Comparison of ENCODE assay signal across 9 cellular contexts in genomic region chr6:159044899-159045727, GRCh38. TPM values are rescaled to one million over a fixed set of nuclear protein-coding genes. Genes with fewer than 3 reads are reported as not detected.
DNase-seq lines count a peak whose midpoint lies in the region; ATAC-seq and TF ChIP-seq lines count a peak whose summit lies in the region.
"Had no signal": no experiment of that assay in that cellular context is flagged by ENCODE, and none has a peak within 500 bp of the region (broad histone marks: within the 10 kb centered on the region; RNA-seq: fewer than 3 reads in every experiment).

Gene TAGAP (minus strand): TSS chr6:159044991. CDS start chr6:159044146, 845 bp downstream.

- TF ChIP-seq CTCF in parathyroid adenoma (IDR thresholded peaks at IDR 0.05) (no peak), transverse colon (IDR thresholded peaks at IDR 0.05) (no peak)

- peaks cover 34% of the 10 kb centered on the region for H3K36me3 ChIP-seq in CD8-positive, alpha-beta memory T cell (ENCODE audit: insufficient read depth, low read length)
- H3K36me3 ChIP-seq in parathyroid adenoma (ENCODE audit: control insufficient read depth, insufficient read depth, low read length), result no peaks in the 10 kb centered on the region
- H3K36me3 ChIP-seq in transverse colon, result no peaks in the 10 kb centered on the region

- no peak within 1 kb of the TSS for H3K4me2 ChIP-seq in parathyroid adenoma (ENCODE audit: low read length)

- intact Hi-C loops in transverse colon (cut with DNase I; ENCODE audit: low total_unique reads), result loop anchor here (10.0 kb wide), 1 partner anchor 90 kb away; no protein-coding TSS in a partner anchor

- peak within 1 kb of the TSS; percentile 90 to 100 (median 98) for H3K27ac Mint-ChIP-seq in CD8-positive, alpha-beta memory T cell

- H3K27me3 ChIP-seq in CD8-positive, alpha-beta memory T cell (ENCODE audit: insufficient read depth, low read length, poor library complexity, severe bottlenecking), result no peaks in the 10 kb centered on the region
- H3K27me3 ChIP-seq in parathyroid adenoma (ENCODE audit: control insufficient read depth, insufficient read depth, low read length) (no peaks in the 10 kb centered on the region), transverse colon (no peaks in the 10 kb centered on the region)

- no peak for TF ChIP-seq EP300 in transverse colon (IDR thresholded peaks at IDR 0.05; ENCODE audit: low read depth)

- peak within 1 kb of the TSS; percentile 99 to 100 (median 100) for H3K4me3 Mint-ChIP-seq in CD8-positive, alpha-beta memory T cell

- peak; percentile 79 to 94 (median 83) for DNase-seq in CD8-positive, alpha-beta memory T cell
- DNase-seq in HPDE6-E6E7 (ENCODE audit: extremely low spot score) (peak; percentile 46), transverse colon (peak; percentile 83), putamen (ENCODE audit: low spot score) (no peak)
- peak; percentile 84 for DNase-seq in activated CD4-positive, alpha-beta T cell treated with anti-CD3 and anti-CD28 coated beads for 1 hour
- DNase-seq in effector CD8-positive, alpha-beta T cell (lab: John Stamatoyannopoulos, UW), result peak; percentile 76

- no peaks in the 10 kb centered on the region for H3K9me3 ChIP-seq in CD8-positive, alpha-beta memory T cell (ENCODE audit: low read length)
- H3K9me3 ChIP-seq in parathyroid adenoma (ENCODE audit: control insufficient read depth, low read length), result no peaks in the 10 kb centered on the region
- no peaks in the 10 kb centered on the region for H3K9me3 ChIP-seq in transverse colon

- ATAC-seq in GM19455 (IDR thresholded peaks at IDR 0.05; ENCODE audit: unreplicated experiment), result peak; percentile 81

- peak within 1 kb of the TSS; percentile 89 for H3K4me3 ChIP-seq in CD8-positive, alpha-beta memory T cell (ENCODE audit: low read length)
- H3K4me3 ChIP-seq in parathyroid adenoma (ENCODE audit: low read depth, low read length), result peak within 1 kb of the TSS; percentile 8
- H3K4me3 ChIP-seq in transverse colon, result peak within 1 kb of the TSS in 3 of 4 donors; percentile 13 to 45 (median 15)

- no peak within 1 kb of the TSS for H3K9ac ChIP-seq in parathyroid adenoma

- CTCF ChIA-PET in CD8-positive, alpha-beta memory T cell (lab: Charles Lee), result interaction anchor here (0.6 to 11.8 kb wide), 14 partner anchors 10 to 90 kb away, joined by 3 to 288 read pairs (median 4); no protein-coding TSS in a partner anchor

- peaks cover 44% of the 10 kb centered on the region for H3K4me1 ChIP-seq in CD8-positive, alpha-beta memory T cell (ENCODE audit: insufficient read depth, low read length)
- H3K4me1 ChIP-seq in parathyroid adenoma (no peaks in the 10 kb centered on the region), transverse colon (peaks cover 0 to 11% (median 0%) of the 10 kb centered on the region in 4 donors)

- POLR2A ChIA-PET in CD8-positive, alpha-beta memory T cell (lab: Charles Lee), result interaction anchor here (0.6 to 4.8 kb wide), 16 partner anchors 8 to 191 kb away, joined by 3 to 66 read pairs (median 6); partner anchors contain the start of gene RSPH3

- H3K4me1 Mint-ChIP-seq in CD8-positive, alpha-beta memory T cell, result peaks cover 53 to 69% (median 58%) of the 10 kb centered on the region in 3 donors

- peaks cover 0 to 1% (median 0%) of the 10 kb centered on the region in 5 donors for H3K9me3 Mint-ChIP-seq in CD8-positive, alpha-beta memory T cell

- no peak within 1 kb of the TSS for H2AFZ ChIP-seq in parathyroid adenoma

- in situ Hi-C loops in transverse colon (cut with MboI; ENCODE audit: low pct_ligation_motif_present in 1 of 4, low pct_unique_long_range_greater_than_20kb in 1 of 4, low sequenced_read_pairs in 3 of 4), result loop anchor here in 1 of 4 donors (10.0 kb wide), 1 partner anchor 60 kb away; no protein-coding TSS in a partner anchor

- H3K79me2 ChIP-seq in parathyroid adenoma, result no peaks in the 10 kb centered on the region

- H3K27ac ChIP-seq in CD8-positive, alpha-beta memory T cell (ENCODE audit: low read depth, low read length), result peak within 1 kb of the TSS; percentile 95
- H3K27ac ChIP-seq in parathyroid adenoma (no peak within 1 kb of the TSS), transverse colon (peak within 1 kb of the TSS; percentile 59 to 67 (median 64))

- 18 to 19% methylated on average over 10 to 15 of the region's 15 CpGs for WGBS in transverse colon (ENCODE audit: low coverage in 1 of 2), 2 donors

- H3K36me3 Mint-ChIP-seq in CD8-positive, alpha-beta memory T cell, result peaks cover 35 to 48% (median 43%) of the 10 kb centered on the region in 3 donors

- peak; percentile 83 for TF ChIP-seq POLR2A in transverse colon (IDR thresholded peaks at IDR 0.05)

- H3K27me3 Mint-ChIP-seq in CD8-positive, alpha-beta memory T cell, result peaks cover 0 to 3% of the 10 kb centered on the region in 2 donors

RNA-seq across cellular contexts. Expression of gene TAGAP, which starts in this region (rescaled TPM):
- total RNA-seq in CD8-positive, alpha-beta memory T cell, result 100 to 1,000 TPM; 140 to 145 TPM
- polyA plus RNA-seq in CD8-positive, alpha-beta memory T cell, result 193 TPM
- total RNA-seq in transverse colon, result 10 to 100 TPM in 2 of 4 donors, 1 to 10 TPM in 2; 5.1 to 10.3 (median 8.9) TPM
- total RNA-seq: H1 had no signal
- polyA plus RNA-seq: H1 had no signal

Comparison
In these comparisons a context has a peak if more than half of its experiments do, and no peak if none do; other contexts are left out.
1. RNA of gene TAGAP (total RNA-seq): 140 to 145 TPM in CD8-positive, alpha-beta memory T cell; 5.1 to 10.3 TPM in transverse colon; every median in the first group is over 10 times any median in the second.
2. H3K4me3 ChIP-seq: peak in every context shown above with its lines; median percentile 89 in CD8-positive, alpha-beta memory T cell; 15 in transverse colon; 8 in parathyroid adenoma.